8 cellular contexts compared by ENCODE assay signal in the genomic region with DNA sequence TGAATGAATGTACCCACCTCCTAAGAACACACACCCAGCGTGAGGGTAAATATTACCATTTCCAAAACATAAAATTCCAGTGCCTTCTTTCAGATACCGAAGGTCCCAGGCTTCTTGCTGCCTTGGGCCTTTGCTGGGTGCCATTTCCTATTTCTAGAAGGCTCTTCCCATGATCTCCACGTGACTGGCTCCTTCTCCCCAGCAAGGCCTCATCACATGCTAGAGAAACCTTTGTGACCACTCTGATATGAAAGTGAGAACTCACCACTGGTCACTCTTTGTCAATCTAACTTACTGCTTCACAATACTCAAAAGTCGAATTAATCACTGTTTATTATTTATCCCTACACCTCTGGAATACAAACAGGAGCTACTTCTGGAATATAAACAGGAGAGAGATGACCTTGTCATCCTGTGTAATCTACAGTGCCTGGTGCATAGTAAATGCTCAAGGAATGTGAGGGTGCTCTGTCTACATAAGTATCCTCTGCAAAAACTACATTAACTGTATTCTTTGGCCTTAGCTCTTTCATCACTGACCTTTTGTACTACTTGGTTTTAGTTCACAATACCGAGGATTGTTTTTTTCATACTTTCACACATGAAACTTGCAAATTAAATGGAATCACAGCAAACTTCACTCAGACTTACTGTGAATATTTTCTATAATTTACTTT. TPM values are rescaled to one million over a fixed set of nuclear protein-coding genes. Genes with fewer than 3 reads are reported as not detected.
DNase-seq lines count a peak whose midpoint lies in the region; ATAC-seq and TF ChIP-seq lines count a peak whose summit lies in the region.

No MANE protein-coding gene starts in this region.

- DNase-seq in heart left ventricle (no peak), cardiac septum (ENCODE audit: low spot score) (no peak), upper lobe of left lung (peak in 1 of 2 donors; percentile 54), left lobe of liver (ENCODE audit: low spot score) (no peak), KG1 (lab: John Stamatoyannopoulos, UW) (no peak)
- DNase-seq in activated naive CD8-positive, alpha-beta T cell treated with anti-CD3 and anti-CD28 coated beads for 36 hours = no peak
- no peak for DNase-seq in activated CD4-positive, CD25-positive, alpha-beta regulatory T cell (lab: John Stamatoyannopoulos, UW)

- peaks cover 12% of the 10 kb centered on the region for H3K36me3 Mint-ChIP-seq in activated naive CD8-positive, alpha-beta T cell treated with anti-CD3 and anti-CD28 coated beads for 36 hours

- peaks cover 5% of the 10 kb centered on the region for H3K27me3 Mint-ChIP-seq in activated naive CD8-positive, alpha-beta T cell treated with anti-CD3 and anti-CD28 coated beads for 36 hours

- TF ChIP-seq EP300 in upper lobe of left lung (IDR thresholded peaks at IDR 0.05) = no peak

- H3K4me1 ChIP-seq in heart left ventricle = peaks cover 0 to 69% (median 44%) of the 10 kb centered on the region in 12 donors
- peaks cover 0 to 23% (median 15%) of the 10 kb centered on the region in 4 donors for H3K4me1 ChIP-seq in liver (ENCODE audit: control insufficient read depth in 4 of 4, insufficient read depth in 4 of 4, low read length in 3 of 4)
- H3K4me1 ChIP-seq in upper lobe of left lung = peaks cover 26 to 59% (median 38%) of the 10 kb centered on the region in 4 donors

- intact Hi-C loops in heart left ventricle (cut with DNase I) = loop anchor here in 2 of 10 donors (5.0 to 10.0 kb wide), 2 partner anchors 301 to 304 kb away; partner anchors contain the start of gene RPS12 (in 2 of the 2)
- intact Hi-C loops in cardiac septum (cut with DNase I) = no loop called here

- ATAC-seq in heart left ventricle = no peak
- no peak for ATAC-seq in upper lobe of left lung (ENCODE audit: low FRiP score in 2 of 2)
- ATAC-seq in left lobe of liver = no peak

- H3K9me3 ChIP-seq in heart left ventricle (no peaks in the 10 kb centered on the region), liver (ENCODE audit: control insufficient read depth in 4 of 4, low read length in 3 of 4) (no peaks in the 10 kb centered on the region), upper lobe of left lung (no peaks in the 10 kb centered on the region)

- WGBS in heart left ventricle, 4 donors = 57 to 67% (median 62%) methylated on average over 5 of the region's 5 CpGs
- 49% methylated on average over 5 of the region's 5 CpGs for WGBS in liver
- WGBS in upper lobe of left lung, 2 donors = 26 to 41% methylated on average over 5 of the region's 5 CpGs

- peak overlapping the region in 8 of 12 donors; percentile 6 to 94 (median 88) for H3K27ac ChIP-seq in heart left ventricle
- peak overlapping the region; percentile 8 to 23 for H3K27ac ChIP-seq in liver (ENCODE audit: low read depth in 1 of 2, low read length in 2 of 2)
- peak overlapping the region; percentile 84 to 96 (median 91) for H3K27ac ChIP-seq in upper lobe of left lung

- peaks cover 37% of the 10 kb centered on the region for H3K4me1 Mint-ChIP-seq in activated naive CD8-positive, alpha-beta T cell treated with anti-CD3 and anti-CD28 coated beads for 36 hours

- H3K9me3 Mint-ChIP-seq in activated naive CD8-positive, alpha-beta T cell treated with anti-CD3 and anti-CD28 coated beads for 36 hours = no peaks in the 10 kb centered on the region

- TF ChIP-seq RAD21 in liver (IDR thresholded peaks at IDR 0.05) = no peak

- H3K27ac Mint-ChIP-seq in activated naive CD8-positive, alpha-beta T cell treated with anti-CD3 and anti-CD28 coated beads for 36 hours = no peak overlapping the region

- H3K27me3 ChIP-seq in heart left ventricle (no peaks in the 10 kb centered on the region), liver (ENCODE audit: control insufficient read depth in 4 of 4, insufficient read depth in 4 of 4, low read length in 3 of 4) (no peaks in the 10 kb centered on the region), upper lobe of left lung (no peaks in the 10 kb centered on the region)

- H3K36me3 ChIP-seq in heart left ventricle (peaks cover 0 to 18% (median 0%) of the 10 kb centered on the region in 9 donors), liver (ENCODE audit: control insufficient read depth in 4 of 4, insufficient read depth in 3 of 4, low read depth in 1 of 4, low read length in 3 of 4) (no peaks in the 10 kb centered on the region), upper lobe of left lung (no peaks in the 10 kb centered on the region)

- TF ChIP-seq POLR2A in heart left ventricle (IDR thresholded peaks at IDR 0.05) (no peak), upper lobe of left lung (IDR thresholded peaks at IDR 0.05) (peak in 1 of 4 donors; percentile 26)

- no peak for TF ChIP-seq CTCF in heart left ventricle (IDR thresholded peaks at IDR 0.05)
- TF ChIP-seq CTCF in liver (IDR thresholded peaks at IDR 0.05; ENCODE audit: low read depth, low read length, missing input control) = no peak
- TF ChIP-seq CTCF in upper lobe of left lung (IDR thresholded peaks at IDR 0.05) = no peak

- H3K4me3 Mint-ChIP-seq in activated naive CD8-positive, alpha-beta T cell treated with anti-CD3 and anti-CD28 coated beads for 36 hours = peak overlapping the region; percentile 97

- H3K9ac ChIP-seq in liver (ENCODE audit: low read depth in 1 of 2, low read length in 2 of 2) = peak overlapping the region in 1 of 2 donors; percentile 71

- H3K4me3 ChIP-seq in heart left ventricle = peak overlapping the region in 10 of 12 donors; percentile 66 to 92 (median 86)
- peak overlapping the region in 2 of 3 donors; percentile 78 to 92 for H3K4me3 ChIP-seq in liver (ENCODE audit: low read depth in 1 of 3, low read length in 3 of 3)
- peak overlapping the region in 3 of 4 donors; percentile 78 to 94 (median 88) for H3K4me3 ChIP-seq in upper lobe of left lung

TF ChIP-seq in liver, 16 proteins besides CTCF, POLR2A, EP300 and RAD21:
- TF ChIP-seq, protein P1, sequence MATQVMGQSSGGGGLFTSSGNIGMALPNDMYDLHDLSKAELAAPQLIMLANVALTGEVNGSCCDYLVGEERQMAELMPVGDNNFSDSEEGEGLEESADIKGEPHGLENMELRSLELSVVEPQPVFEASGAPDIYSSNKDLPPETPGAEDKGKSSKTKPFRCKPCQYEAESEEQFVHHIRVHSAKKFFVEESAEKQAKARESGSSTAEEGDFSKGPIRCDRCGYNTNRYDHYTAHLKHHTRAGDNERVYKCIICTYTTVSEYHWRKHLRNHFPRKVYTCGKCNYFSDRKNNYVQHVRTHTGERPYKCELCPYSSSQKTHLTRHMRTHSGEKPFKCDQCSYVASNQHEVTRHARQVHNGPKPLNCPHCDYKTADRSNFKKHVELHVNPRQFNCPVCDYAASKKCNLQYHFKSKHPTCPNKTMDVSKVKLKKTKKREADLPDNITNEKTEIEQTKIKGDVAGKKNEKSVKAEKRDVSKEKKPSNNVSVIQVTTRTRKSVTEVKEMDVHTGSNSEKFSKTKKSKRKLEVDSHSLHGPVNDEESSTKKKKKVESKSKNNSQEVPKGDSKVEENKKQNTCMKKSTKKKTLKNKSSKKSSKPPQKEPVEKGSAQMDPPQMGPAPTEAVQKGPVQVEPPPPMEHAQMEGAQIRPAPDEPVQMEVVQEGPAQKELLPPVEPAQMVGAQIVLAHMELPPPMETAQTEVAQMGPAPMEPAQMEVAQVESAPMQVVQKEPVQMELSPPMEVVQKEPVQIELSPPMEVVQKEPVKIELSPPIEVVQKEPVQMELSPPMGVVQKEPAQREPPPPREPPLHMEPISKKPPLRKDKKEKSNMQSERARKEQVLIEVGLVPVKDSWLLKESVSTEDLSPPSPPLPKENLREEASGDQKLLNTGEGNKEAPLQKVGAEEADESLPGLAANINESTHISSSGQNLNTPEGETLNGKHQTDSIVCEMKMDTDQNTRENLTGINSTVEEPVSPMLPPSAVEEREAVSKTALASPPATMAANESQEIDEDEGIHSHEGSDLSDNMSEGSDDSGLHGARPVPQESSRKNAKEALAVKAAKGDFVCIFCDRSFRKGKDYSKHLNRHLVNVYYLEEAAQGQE (IDR thresholded peaks at IDR 0.05) = no peak

RNA-seq across cellular contexts. Expression of gene STX7, which starts 1.6 kb away (rescaled TPM):
- total RNA-seq in heart left ventricle = 10 to 100 TPM; 24.8 to 78.8 (median 56.3) TPM
- polyA plus RNA-seq in heart left ventricle = 10 to 100 TPM in 1 of 2 donors, 1 to 10 TPM in 1; 6.7 to 25.1 TPM
- 53.3 TPM for total RNA-seq in cardiac septum
- 10 to 100 TPM; 14.8 to 16.3 TPM for total RNA-seq in activated naive CD8-positive, alpha-beta T cell treated with anti-CD3 and anti-CD28 coated beads for 36 hours
- total RNA-seq in liver = 10 to 100 TPM; 16.2 to 20.0 TPM
- polyA plus RNA-seq in liver = 10 to 100 TPM in 1 of 2 donors, 1 to 10 TPM in 1; 7.5 to 12.3 TPM
- 10 to 100 TPM; 23.2 to 86.6 (median 44.8) TPM for total RNA-seq in upper lobe of left lung
- 13.5 TPM for total RNA-seq in left lobe of liver

RNA-seq across cellular contexts. Expression of gene TAAR9, which starts 26.8 kb away (rescaled TPM):
- not detected for total RNA-seq in heart left ventricle
- not detected for polyA plus RNA-seq in heart left ventricle
- total RNA-seq in cardiac septum = not detected
- total RNA-seq in activated naive CD8-positive, alpha-beta T cell treated with anti-CD3 and anti-CD28 coated beads for 36 hours = not detected
- not detected for total RNA-seq in liver
- polyA plus RNA-seq in liver = not detected
- total RNA-seq in upper lobe of left lung = not detected
- total RNA-seq in left lobe of liver = not detected

RNA-seq across cellular contexts. Expression of gene TAAR8, which starts 41.2 kb away (rescaled TPM):
- not detected for total RNA-seq in heart left ventricle
- polyA plus RNA-seq in heart left ventricle = not detected
- not detected for total RNA-seq in cardiac septum
- total RNA-seq in activated naive CD8-positive, alpha-beta T cell treated with anti-CD3 and anti-CD28 coated beads for 36 hours = not detected
- not detected for total RNA-seq in liver
- polyA plus RNA-seq in liver = not detected
- total RNA-seq in upper lobe of left lung = not detected
- not detected for total RNA-seq in left lobe of liver

RNA-seq across cellular contexts. Expression of gene TAAR6, which starts 58.8 kb away (rescaled TPM):
- total RNA-seq in heart left ventricle (not detected), cardiac septum (not detected), liver (not detected), upper lobe of left lung (not detected), left lobe of liver (not detected)
- polyA plus RNA-seq in heart left ventricle (not detected), liver (not detected)
- total RNA-seq in activated naive CD8-positive, alpha-beta T cell treated with anti-CD3 and anti-CD28 coated beads for 36 hours = not detected

Comparison
In these comparisons a context has a peak if more than half of its experiments do, and no peak if none do; other contexts are left out.
1. H3K27ac ChIP-seq: peak in every context shown above with its lines; median percentile 91 in upper lobe of left lung; 88 in heart left ventricle; 16 in liver.